In the genomic region with DNA sequence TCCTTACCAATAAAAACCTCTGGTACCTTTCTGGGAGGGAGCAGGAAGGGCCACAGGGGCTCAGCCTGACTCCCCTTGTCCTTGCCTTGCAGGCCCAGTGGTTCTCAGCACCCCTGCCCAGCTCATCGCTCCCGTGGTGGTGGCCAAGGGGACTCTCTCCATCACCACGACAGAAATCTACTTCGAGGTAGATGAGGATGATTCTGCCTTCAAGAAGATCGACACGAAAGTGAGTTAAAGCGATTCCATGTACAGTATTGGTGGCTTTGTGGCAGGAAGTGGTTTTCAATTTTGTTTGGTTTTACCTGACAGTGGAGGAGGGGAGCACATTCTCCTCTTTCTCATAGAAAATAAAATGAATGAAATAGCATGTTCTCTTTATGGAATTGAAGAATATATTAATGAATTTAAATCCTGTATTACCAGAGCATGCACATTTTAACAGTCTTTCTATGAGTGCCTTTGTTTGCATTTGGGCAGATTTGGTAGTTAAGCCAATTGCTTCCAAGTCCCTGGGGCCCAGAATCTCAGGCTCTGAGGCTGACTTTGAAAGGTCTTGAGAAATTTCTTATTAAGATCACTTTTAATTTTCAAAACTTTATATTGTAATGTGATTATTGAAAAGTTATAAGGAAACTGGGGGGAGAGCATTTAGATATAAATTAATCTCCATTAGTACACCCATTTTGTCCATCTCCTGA, we compare ENCODE assay signal across 15 cellular contexts. TPM values are rescaled to one million over a fixed set of nuclear protein-coding genes. Genes with fewer than 3 reads are reported as not detected.
DNase-seq lines count a peak whose midpoint lies in the region; TF ChIP-seq lines count a peak whose summit lies in the region.
"Had no signal": no experiment of that assay in that cellular context is flagged by ENCODE, and none has a peak within 500 bp of the region (broad histone marks: within the 10 kb centered on the region; RNA-seq: fewer than 3 reads in every experiment).

No MANE protein-coding gene starts in this region.

- H4K20me1 ChIP-seq in SU-DHL-6 (ENCODE audit: low read depth, low read length): no peaks in the 10 kb centered on the region

- H3K36me3 ChIP-seq in SU-DHL-6 (ENCODE audit: low read length): no peaks in the 10 kb centered on the region
- no peaks in the 10 kb centered on the region for H3K36me3 ChIP-seq in iPS-15b (ENCODE audit: control insufficient read depth, insufficient read depth, low read length)
- no peaks in the 10 kb centered on the region for H3K36me3 ChIP-seq in skeletal muscle satellite cell (ENCODE audit: insufficient read depth, low read length)
- H3K36me3 ChIP-seq in vagina: no peaks in the 10 kb centered on the region

- H2AFZ ChIP-seq in SU-DHL-6 (ENCODE audit: low read depth, low read length, severe bottlenecking): no peak overlapping the region

- H3K79me2 ChIP-seq in SU-DHL-6 (ENCODE audit: insufficient read depth, low read length): peaks cover 13% of the 10 kb centered on the region; the same call in 1 of the 2 replicates

- H3K4me1 ChIP-seq in iPS-15b (ENCODE audit: control insufficient read depth, insufficient read depth, low read length) (peaks cover 10% of the 10 kb centered on the region), skeletal muscle satellite cell (ENCODE audit: control insufficient read depth, insufficient read depth, low read length) (peaks cover 25% of the 10 kb centered on the region), vagina (no peaks in the 10 kb centered on the region)

- DNase-seq in HFF-Myc (ENCODE audit: extremely low read depth, low read depth): no peak
- DNase-seq in vagina (ENCODE audit: extremely low spot score in 2 of 2): no peak
- DNase-seq in NCI-H446 (lab: John Stamatoyannopoulos, UW): no peak
- DNase-seq in NAMALWA (ENCODE audit: low spot score): no peak
- DNase-seq: activated CD8-positive, alpha-beta memory T cell treated with anti-CD3 and anti-CD28 coated beads, Interleukin-2, amount 50 U/mL, for 4 hours; activated naive CD8-positive, alpha-beta T cell treated with anti-CD3 and anti-CD28 coated beads, Interleukin-2, amount 50 U/mL, for 24 hours; cortex of kidney; islet precursor cell; naive B cell; NCI-H1436; NCI-H748 treated with DMSO at 0.1 percent for 48 hours; small intestine had no signal

- no peak for TF ChIP-seq POLR2A in vagina (IDR thresholded peaks at IDR 0.05)

- no peaks in the 10 kb centered on the region for H3K9me2 ChIP-seq in SU-DHL-6 (replicated peaks; ENCODE audit: insufficient read depth, low read length)

- intact Hi-C loops in vagina (cut with DNase I): no loop called here

- H3K27ac ChIP-seq in SU-DHL-6 (ENCODE audit: low read depth, low read length): no peak overlapping the region
- no peak overlapping the region for H3K27ac ChIP-seq in vagina

- H3K9me3 ChIP-seq in SU-DHL-6 (ENCODE audit: insufficient read depth, low read length) (no peaks in the 10 kb centered on the region), iPS-15b (ENCODE audit: control insufficient read depth, insufficient read depth, low read length) (no peaks in the 10 kb centered on the region), skeletal muscle satellite cell (replicated peaks; ENCODE audit: low read length) (no peaks in the 10 kb centered on the region), vagina (no peaks in the 10 kb centered on the region)

- H3K27me3 ChIP-seq in SU-DHL-6 (ENCODE audit: low read length) (no peaks in the 10 kb centered on the region), iPS-15b (ENCODE audit: control insufficient read depth, insufficient read depth, low read length) (peaks cover 84% of the 10 kb centered on the region), skeletal muscle satellite cell (ENCODE audit: control insufficient read depth, insufficient read depth, low read length) (no peaks in the 10 kb centered on the region), vagina (no peaks in the 10 kb centered on the region)

- H3F3A ChIP-seq in SU-DHL-6 (ENCODE audit: insufficient read depth): peaks cover 4% of the 10 kb centered on the region; the same call in 1 of the 2 replicates

- TF ChIP-seq CTCF in HFF-Myc (IDR thresholded peaks at IDR 0.05; ENCODE audit: low read depth, low read length, missing control alignments) (no peak), SU-DHL-6 (IDR thresholded peaks at IDR 0.05; ENCODE audit: insufficient read depth, low read length, poor library complexity, severe bottlenecking) (no peak), vagina (IDR thresholded peaks at IDR 0.05) (no peak)

- H3K4me3 ChIP-seq in HFF-Myc (replicated peaks; ENCODE audit: low read depth, low read length) (peak overlapping the region; percentile 76), SU-DHL-6 (ENCODE audit: insufficient read depth, low read length, poor library complexity, severe bottlenecking) (no peak overlapping the region), iPS-15b (ENCODE audit: low read depth, low read length) (peak overlapping the region; percentile 74), skeletal muscle satellite cell (ENCODE audit: low read length) (peak overlapping the region; percentile 88), vagina (peak overlapping the region in 1 of 2 donors; percentile 15)

- H3K4me2 ChIP-seq in SU-DHL-6 (ENCODE audit: low read depth, low read length, poor library complexity, severe bottlenecking) (peak overlapping the region; percentile 63), skeletal muscle satellite cell (ENCODE audit: low read length) (peak overlapping the region; percentile 93)

- H3K9ac ChIP-seq in SU-DHL-6 (ENCODE audit: low read length) (no peak overlapping the region), iPS-15b (ENCODE audit: low read depth, low read length) (no peak overlapping the region), skeletal muscle satellite cell (ENCODE audit: low read depth, low read length) (peak overlapping the region; percentile 94)

RNA-seq across cellular contexts. Expression of a gene that starts 4.0 kb away (rescaled TPM):
- total RNA-seq in skeletal muscle satellite cell (2012; rRNA removed): 1.3 and 2.0 TPM in 2 replicates
- total RNA-seq in vagina: 0.74 TPM
